Comparison of ENCODE assay signal across 10 cellular contexts in genomic region chr1:183048087-183049085, GRCh38. TPM values are rescaled to one million over a fixed set of nuclear protein-coding genes. Genes with fewer than 3 reads are reported as not detected.
DNase-seq lines count a peak whose midpoint lies in the region; ATAC-seq and TF ChIP-seq lines count a peak whose summit lies in the region.
"Had no signal": no experiment of that assay in that cellular context is flagged by ENCODE, and none has a peak within 500 bp of the region (broad histone marks: within the 10 kb centered on the region; RNA-seq: fewer than 3 reads in every experiment).

No MANE protein-coding gene starts in this region.

- ATAC-seq in GM18858 (IDR thresholded peaks at IDR 0.05; ENCODE audit: unreplicated experiment) (peak; percentile 99), GM21576 (IDR thresholded peaks at IDR 0.05; ENCODE audit: unreplicated experiment) (peak; percentile 99), HG03175 (IDR thresholded peaks at IDR 0.05; ENCODE audit: unreplicated experiment) (peak; percentile 100)

- H3K4me3 ChIP-seq in adipocyte (ENCODE audit: low read length) (peak overlapping the region; percentile 2), right atrium auricular region (no peak overlapping the region)
- H3K4me3 ChIP-seq in effector memory CD4-positive, alpha-beta T cell (ENCODE audit: insufficient read depth, low read depth, low read length, poor library complexity, severe bottlenecking), result no peak overlapping the region
- H3K4me3 ChIP-seq: testis had no signal

- TF ChIP-seq CTCF in right atrium auricular region (IDR thresholded peaks at IDR 0.05), result no peak

- DNase-seq in adipocyte (ENCODE audit: low read depth) (no peak), SW480 (ENCODE audit: low spot score) (no peak), right atrium auricular region (ENCODE audit: low spot score) (no peak)
- no peak for DNase-seq in effector memory CD4-positive, alpha-beta T cell
- DNase-seq in activated CD4-positive, alpha-beta T cell treated with anti-CD3 and anti-CD28 coated beads, Interleukin-2, amount 50 U/mL, for 1 hour, result no peak
- DNase-seq: midbrain, testis had no signal

- H3K36me3 ChIP-seq in adipocyte (ENCODE audit: control insufficient read depth, insufficient read depth, low read length, severe bottlenecking) (peaks cover 4% of the 10 kb centered on the region), right atrium auricular region (no peaks in the 10 kb centered on the region)
- H3K36me3 ChIP-seq in effector memory CD4-positive, alpha-beta T cell (ENCODE audit: control insufficient read depth, insufficient read depth, low read length), result no peaks in the 10 kb centered on the region

- H3K27ac ChIP-seq in effector memory CD4-positive, alpha-beta T cell (ENCODE audit: insufficient read depth, low read length, poor library complexity, severe bottlenecking), result no peak overlapping the region
- H3K27ac ChIP-seq in right atrium auricular region, result no peak overlapping the region
- H3K27ac ChIP-seq: testis had no signal

- no peaks in the 10 kb centered on the region for H3K9me3 ChIP-seq in adipocyte (ENCODE audit: control insufficient read depth, low read length)
- no peaks in the 10 kb centered on the region for H3K9me3 ChIP-seq in effector memory CD4-positive, alpha-beta T cell (ENCODE audit: control insufficient read depth, low read length)
- H3K9me3 ChIP-seq in right atrium auricular region, result no peaks in the 10 kb centered on the region
- H3K9me3 ChIP-seq: testis had no signal

- no peaks in the 10 kb centered on the region for H3K27me3 ChIP-seq in adipocyte (replicated peaks; ENCODE audit: control insufficient read depth, insufficient read depth, low read length)
- H3K27me3 ChIP-seq in effector memory CD4-positive, alpha-beta T cell (replicated peaks; ENCODE audit: control insufficient read depth, insufficient read depth, low read length, poor library complexity, severe bottlenecking), result no peaks in the 10 kb centered on the region
- no peaks in the 10 kb centered on the region for H3K27me3 ChIP-seq in right atrium auricular region
- H3K27me3 ChIP-seq: testis had no signal

- H3K9ac ChIP-seq in adipocyte (ENCODE audit: low read length), result no peak overlapping the region

- peaks cover 72% of the 10 kb centered on the region for H3K4me1 ChIP-seq in adipocyte (ENCODE audit: control insufficient read depth, insufficient read depth, low read length)
- H3K4me1 ChIP-seq in effector memory CD4-positive, alpha-beta T cell (ENCODE audit: control insufficient read depth, insufficient read depth, low read length, poor library complexity, severe bottlenecking), result no peaks in the 10 kb centered on the region
- peaks cover 0 to 69% of the 10 kb centered on the region in 2 donors for H3K4me1 ChIP-seq in right atrium auricular region

RNA-seq across cellular contexts. Expression of gene LAMC1, which starts 25.2 kb away (rescaled TPM):
- total RNA-seq in right atrium auricular region, result 100 to 1,000 TPM; 154 to 159 TPM
